In genomic region chr19:23304238-23304637, GRCh38 we compare ENCODE assay signal across 3 cellular contexts.
TF ChIP-seq lines count a peak whose summit lies in the region.

No MANE protein-coding gene starts in this region.

TF ChIP-seq in A549, 52 proteins besides CTCF, POLR2A, EP300 and RAD21:
- no peak for TF ChIP-seq ESRRA (IDR thresholded peaks at IDR 0.05; ENCODE audit: borderline replicate concordance, low read length)
- peak; percentile 79 for TF ChIP-seq MAFK (IDR thresholded peaks at IDR 0.05; ENCODE audit: partially characterized antibody)
- TF ChIP-seq NFE2L2 (conservative IDR thresholded peaks at IDR 0.05; ENCODE audit: low read length) = peak; percentile 86

TF ChIP-seq in GM12878, 131 proteins besides CTCF, POLR2A, EP300 and RAD21:
- no peak for TF ChIP-seq RBBP5 (conservative IDR thresholded peaks at IDR 0.05)
- TF ChIP-seq E2F4 (IDR thresholded peaks at IDR 0.05; ENCODE audit: low read depth, low read length) = no peak
- TF ChIP-seq IKZF1 (conservative IDR thresholded peaks at IDR 0.05) = no peak
- no peak for TF ChIP-seq BCL11A (IDR thresholded peaks at IDR 0.05; ENCODE audit: low read depth, low read length)
- no peak for TF ChIP-seq CHD2 (IDR thresholded peaks at IDR 0.05; ENCODE audit: borderline replicate concordance, low read depth, low read length)
- TF ChIP-seq IRF5 (IDR thresholded peaks at IDR 0.05; ENCODE audit: borderline replicate concordance) = no peak
- TF ChIP-seq HDAC6 (IDR thresholded peaks at IDR 0.05; ENCODE audit: unreplicated experiment) = no peak
- TF ChIP-seq RAD51 (IDR thresholded peaks at IDR 0.05) = no peak
- TF ChIP-seq ZNF622 (IDR thresholded peaks at IDR 0.05) = no peak
- TF ChIP-seq ZNF592 (IDR thresholded peaks at IDR 0.05) = no peak
TF ChIP-seq in GM12878: peak in this region for 0.

TF ChIP-seq in H1, 55 proteins besides CTCF, POLR2A, EP300 and RAD21:
- TF ChIP-seq SAP30 (IDR thresholded peaks at IDR 0.05; ENCODE audit: insufficient read depth, insufficient replicate concordance, low read length) (no peak), BACH1 (IDR thresholded peaks at IDR 0.05; ENCODE audit: low read length) (0 out of 2 replicates have a peak, but pooled peaks have one; percentile 26)
TF ChIP-seq in H1: peak in this region for 1.
